Comparison of ENCODE assay signal across 1 cellular context in genomic region chr5:56301041-56301440, GRCh38.
TF ChIP-seq lines count a peak whose summit lies in the region.

No MANE protein-coding gene starts in this region.

TF ChIP-seq in IMR-90, 13 proteins besides CTCF, POLR2A, EP300 and RAD21 (continued from another document):
- TF ChIP-seq ELK1 (IDR thresholded peaks at IDR 0.05; ENCODE audit: borderline replicate concordance, low read depth, low read length), result no peak
- no peak for TF ChIP-seq RCOR1 (IDR thresholded peaks at IDR 0.05; ENCODE audit: insufficient replicate concordance, low read length)
- no peak for TF ChIP-seq CEBPB (IDR thresholded peaks at IDR 0.05; ENCODE audit: low read depth, low read length)
- no peak for TF ChIP-seq MAFK (IDR thresholded peaks at IDR 0.05; ENCODE audit: low read depth, low read length)
- no peak for TF ChIP-seq CHD1 (IDR thresholded peaks at IDR 0.05; ENCODE audit: low read depth, low read length)
- TF ChIP-seq FOS (IDR thresholded peaks at IDR 0.05; ENCODE audit: low read depth, low read length), result no peak
- no peak for TF ChIP-seq NFE2L2 (IDR thresholded peaks at IDR 0.05; ENCODE audit: low read depth, low read length)
